Comparison of ENCODE assay signal across 20 cellular contexts in the genomic region with DNA sequence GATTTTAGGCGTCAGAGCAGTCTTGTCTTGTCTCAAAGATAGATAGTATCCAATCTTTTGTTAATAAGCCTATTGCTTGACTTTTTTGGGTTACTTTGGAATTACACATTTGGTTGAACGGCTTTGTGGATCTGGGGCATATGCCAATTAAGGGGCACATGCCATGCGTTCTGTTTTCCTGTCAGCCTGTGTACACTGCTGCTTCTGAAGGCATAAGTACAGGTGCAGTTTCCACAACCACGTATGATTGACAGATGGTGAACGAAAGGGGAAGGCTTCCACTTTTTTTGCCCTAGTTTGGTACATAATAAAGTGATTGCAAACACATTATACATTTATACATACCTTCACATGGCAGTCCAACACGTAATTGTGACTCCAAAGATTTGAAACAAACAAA.
"Had no signal": no experiment of that assay in that cellular context is flagged by ENCODE, and none has a peak within 500 bp of the region (broad histone marks: within the 10 kb centered on the region; RNA-seq: fewer than 3 reads in every experiment).

No MANE protein-coding gene starts in this region.

- ATAC-seq: activated CD4-positive, CD25-positive, alpha-beta regulatory T cell treated with anti-CD3 and anti-CD28 coated beads, Interleukin-2, amount 50 U/mL, for 24 hours; effector memory CD8-positive, alpha-beta T cell; gastroesophageal sphincter; left ventricle myocardium superior; stimulated activated effector memory CD8-positive, alpha-beta T cell treated with anti-CD3 and anti-CD28 coated beads, Interleukin-12 subunit alpha, Interleukin-12 subunit beta, amount 100 ng/mL, for 72 hours had no signal

- H3K9ac ChIP-seq: parathyroid adenoma had no signal

- H3K4me3 ChIP-seq: gastroesophageal sphincter, skin epidermis, tibial artery, uterus had no signal

- H3K9me3 Mint-ChIP-seq: activated naive CD4-positive, alpha-beta T cell treated with anti-CD3 and anti-CD28 coated beads, Interleukin-2, amount 50 U/mL, for 24 hours; dendritic cell treated with granulocyte-macrophage colony-stimulating factor and Interleukin-4, amounts not matched to agents 40 ng/mL and 50 ng/mL, for 4 days; effector memory CD8-positive, alpha-beta T cell; neural crest cell; stimulated activated effector memory CD8-positive, alpha-beta T cell treated with anti-CD3 and anti-CD28 coated beads, Interleukin-12 subunit alpha, Interleukin-12 subunit beta, amount 100 ng/mL, for 72 hours had no signal

- H3K79me2 ChIP-seq: parathyroid adenoma had no signal

- H3K4me3 Mint-ChIP-seq: activated naive CD4-positive, alpha-beta T cell treated with anti-CD3 and anti-CD28 coated beads, Interleukin-2, amount 50 U/mL, for 24 hours; dendritic cell treated with granulocyte-macrophage colony-stimulating factor and Interleukin-4, amounts not matched to agents 40 ng/mL and 50 ng/mL, for 4 days; effector memory CD8-positive, alpha-beta T cell; neural crest cell; stimulated activated effector memory CD8-positive, alpha-beta T cell treated with anti-CD3 and anti-CD28 coated beads, Interleukin-12 subunit alpha, Interleukin-12 subunit beta, amount 100 ng/mL, for 72 hours had no signal

- H3K27me3 Mint-ChIP-seq: activated naive CD4-positive, alpha-beta T cell treated with anti-CD3 and anti-CD28 coated beads, Interleukin-2, amount 50 U/mL, for 24 hours; dendritic cell treated with granulocyte-macrophage colony-stimulating factor and Interleukin-4, amounts not matched to agents 40 ng/mL and 50 ng/mL, for 4 days; effector memory CD8-positive, alpha-beta T cell had no signal

- H3K4me1 Mint-ChIP-seq: activated naive CD4-positive, alpha-beta T cell treated with anti-CD3 and anti-CD28 coated beads, Interleukin-2, amount 50 U/mL, for 24 hours; neural crest cell; stimulated activated effector memory CD8-positive, alpha-beta T cell treated with anti-CD3 and anti-CD28 coated beads, Interleukin-12 subunit alpha, Interleukin-12 subunit beta, amount 100 ng/mL, for 72 hours had no signal

- H3K36me3 ChIP-seq: uterus had no signal

- H3K9me3 ChIP-seq: gastroesophageal sphincter, tibial artery, uterus had no signal

- H3K4me1 ChIP-seq: parathyroid adenoma, uterus had no signal

- H3K27ac ChIP-seq: epithelial cell of prostate, gastroesophageal sphincter, parathyroid adenoma, tibial artery, uterus had no signal

- H2AFZ ChIP-seq: parathyroid adenoma had no signal

- H3K27ac Mint-ChIP-seq: activated naive CD4-positive, alpha-beta T cell treated with anti-CD3 and anti-CD28 coated beads, Interleukin-2, amount 50 U/mL, for 24 hours; dendritic cell treated with granulocyte-macrophage colony-stimulating factor and Interleukin-4, amounts not matched to agents 40 ng/mL and 50 ng/mL, for 4 days; effector memory CD8-positive, alpha-beta T cell; stimulated activated effector memory CD8-positive, alpha-beta T cell treated with anti-CD3 and anti-CD28 coated beads, Interleukin-12 subunit alpha, Interleukin-12 subunit beta, amount 100 ng/mL, for 72 hours had no signal

- H3K27me3 ChIP-seq: gastroesophageal sphincter, tibial artery, uterus had no signal

- DNase-seq: activated CD4-positive, alpha-beta T cell treated with anti-CD3 and anti-CD28 coated beads, Interleukin-2, amount 50 U/mL, for 4 hours; activated effector memory CD4-positive, alpha-beta T cell treated with Interleukin-2 at 50 U/mL for 16 hours; activated T-cell treated with anti-CD3 and anti-CD28 coated beads, Interleukin-2, amount 50 U/mL, for 1 hour; central memory CD4-positive, alpha-beta T cell; effector memory CD8-positive, alpha-beta T cell; kidney; left ventricle myocardium superior; mesenchymal stem cell; retina; tibial artery; uterus had no signal
